In the genomic region with DNA sequence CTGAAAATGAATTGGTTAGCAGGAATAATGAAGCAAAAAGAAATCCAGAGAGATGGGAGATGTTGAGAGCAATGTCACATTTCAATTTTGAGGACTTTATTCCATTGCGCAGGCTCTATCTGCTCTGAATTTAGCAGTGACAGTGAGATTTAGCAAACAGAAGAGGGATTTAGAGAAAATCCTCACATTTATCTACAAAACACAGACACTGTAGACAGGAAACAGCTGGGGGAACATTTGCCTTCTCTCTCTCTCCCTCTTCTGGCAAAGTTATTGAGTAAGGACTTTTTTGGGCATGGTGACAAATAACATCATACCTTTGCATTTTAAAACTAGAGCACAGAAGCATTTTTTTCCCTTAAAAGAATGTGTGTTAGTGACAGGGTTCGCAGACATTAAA, we compare ENCODE assay signal across 11 cellular contexts. TPM values are rescaled to one million over a fixed set of nuclear protein-coding genes. Genes with fewer than 3 reads are reported as not detected.
DNase-seq lines count a peak whose midpoint lies in the region; ATAC-seq and TF ChIP-seq lines count a peak whose summit lies in the region.
"Had no signal": no experiment of that assay in that cellular context is flagged by ENCODE, and none has a peak within 500 bp of the region (broad histone marks: within the 10 kb centered on the region; RNA-seq: fewer than 3 reads in every experiment).

Gene IGF1, minus strand, starts transcription at position 163 of the 400 bp plus-strand sequence. CDS start 182 bp downstream, outside the sequence.

- H3K36me3 Mint-ChIP-seq in activated naive CD4-positive, alpha-beta T cell treated with anti-CD3 and anti-CD28 coated beads, Interleukin-2, amount 50 U/mL, for 72 hours, result peaks cover 0 to 17% of the 10 kb centered on the region in 2 donors
- H3K36me3 Mint-ChIP-seq: IgD-negative memory B cell; natural killer cell treated with Interleukin-12 subunit alpha and Interleukin-12 subunit beta and Interleukin-15 and Interleukin-18, amount 100 ng/mL, for 72 hours had no signal

- peak within 1 kb of the TSS; percentile 98; the same call in 1 of the 2 replicates for H2AFZ ChIP-seq in OCI-LY3 (ENCODE audit: low read depth, low read length)

- H3K9me3 ChIP-seq in OCI-LY3 (ENCODE audit: insufficient read depth, low read length) (no peaks in the 10 kb centered on the region), psoas muscle (no peaks in the 10 kb centered on the region)

- no peak within 1 kb of the TSS for H3K27ac Mint-ChIP-seq in activated naive CD4-positive, alpha-beta T cell treated with anti-CD3 and anti-CD28 coated beads, Interleukin-2, amount 50 U/mL, for 72 hours
- H3K27ac Mint-ChIP-seq: activated T-cell treated with anti-CD3 and anti-CD28 coated beads, Interleukin-2, amount 50 U/mL, for 24 hours; IgD-negative memory B cell; natural killer cell treated with Interleukin-12 subunit alpha and Interleukin-12 subunit beta and Interleukin-15 and Interleukin-18, amount 100 ng/mL, for 72 hours had no signal

- no peaks in the 10 kb centered on the region for H4K20me1 ChIP-seq in OCI-LY3 (ENCODE audit: insufficient read depth, low read length)

- H3K4me2 ChIP-seq in OCI-LY3 (ENCODE audit: low read length), result peak within 1 kb of the TSS; percentile 98

- 1 to 34% (median 10%) methylated on average over 2 of the region's 2 CpGs for WGBS in psoas muscle, 3 donors

- intact Hi-C loops in psoas muscle (cut with DNase I), result loop anchor here (5.0 to 10.0 kb wide), 6 partner anchors 113 to 543 kb away; no protein-coding TSS in a partner anchor

- H3K4me3 ChIP-seq in OCI-LY3 (ENCODE audit: low read length) (peak within 1 kb of the TSS; percentile 76), fibroblast of the aortic adventitia (ENCODE audit: low read depth, low read length) (no peak within 1 kb of the TSS), psoas muscle (peak within 1 kb of the TSS; percentile 64)

- H3K27ac ChIP-seq in OCI-LY3 (ENCODE audit: low read length) (no peak within 1 kb of the TSS), psoas muscle (peak within 1 kb of the TSS; percentile 60), RWPE1 (no peak within 1 kb of the TSS)

- TF ChIP-seq CTCF in OCI-LY3 (IDR thresholded peaks at IDR 0.05; ENCODE audit: low read depth, low read length), result 0 out of 2 replicates have a peak, but pooled peaks have one; percentile 14
- peak; percentile 10 for TF ChIP-seq CTCF in fibroblast of the aortic adventitia (IDR thresholded peaks at IDR 0.05; ENCODE audit: insufficient read depth, low read length)
- no peak for TF ChIP-seq CTCF in psoas muscle (IDR thresholded peaks at IDR 0.05)
- no peak for TF ChIP-seq CTCF in RWPE1 (conservative IDR thresholded peaks at IDR 0.05; ENCODE audit: low read depth)

- H3K36me3 ChIP-seq in OCI-LY3 (replicated peaks; ENCODE audit: low read depth, low read length), result no peaks in the 10 kb centered on the region
- no peaks in the 10 kb centered on the region for H3K36me3 ChIP-seq in psoas muscle (ENCODE audit: insufficient read depth in 1 of 2, low read depth in 1 of 2)

- H3K9me3 Mint-ChIP-seq in activated naive CD4-positive, alpha-beta T cell treated with anti-CD3 and anti-CD28 coated beads, Interleukin-2, amount 50 U/mL, for 72 hours, result peaks cover 0 to 4% of the 10 kb centered on the region in 2 donors
- H3K9me3 Mint-ChIP-seq: activated T-cell treated with anti-CD3 and anti-CD28 coated beads, Interleukin-2, amount 50 U/mL, for 24 hours; IgD-negative memory B cell; natural killer cell treated with Interleukin-12 subunit alpha and Interleukin-12 subunit beta and Interleukin-15 and Interleukin-18, amount 100 ng/mL, for 72 hours had no signal

- H3K4me1 ChIP-seq in OCI-LY3 (ENCODE audit: low read length) (peaks cover 34% of the 10 kb centered on the region), psoas muscle (peaks cover 12% of the 10 kb centered on the region)

- peak; percentile 78 for DNase-seq in DMS53 (lab: John Stamatoyannopoulos, UW)
- DNase-seq in fibroblast of the aortic adventitia (ENCODE audit: low read depth), result peak; percentile 70
- DNase-seq in psoas muscle, result no peak
- no peak for DNase-seq in activated naive CD4-positive, alpha-beta T cell treated with anti-CD3 and anti-CD28 coated beads, Interleukin-2, amount 50 U/mL, for 72 hours (ENCODE audit: low spot score in 2 of 2)
- DNase-seq in RWPE1 (ENCODE audit: low spot score), result no peak
- DNase-seq: activated T-cell treated with anti-CD3 and anti-CD28 coated beads, Interleukin-2, amount 50 U/mL, for 24 hours had no signal

- no peaks in the 10 kb centered on the region for H3K79me2 ChIP-seq in OCI-LY3 (ENCODE audit: low read length)

- H3K27me3 ChIP-seq in OCI-LY3 (ENCODE audit: low read depth, low read length) (no peaks in the 10 kb centered on the region), psoas muscle (ENCODE audit: insufficient read depth in 3 of 3, low read length in 2 of 3) (no peaks in the 10 kb centered on the region)

- ATAC-seq in psoas muscle, result peak; percentile 29 to 50 (median 42)
- ATAC-seq in HG02884 (IDR thresholded peaks at IDR 0.05; ENCODE audit: unreplicated experiment), result no peak
- no peak for ATAC-seq in activated naive CD4-positive, alpha-beta T cell treated with anti-CD3 and anti-CD28 coated beads, Interleukin-2, amount 50 U/mL, for 72 hours
- no peak for ATAC-seq in GM21825 (IDR thresholded peaks at IDR 0.05; ENCODE audit: unreplicated experiment)
- ATAC-seq: natural killer cell treated with Interleukin-12 subunit alpha and Interleukin-12 subunit beta and Interleukin-15 and Interleukin-18, amount 100 ng/mL, for 72 hours had no signal

- H3K9ac ChIP-seq in OCI-LY3 (ENCODE audit: low read length), result peak within 1 kb of the TSS; percentile 21; the same call in 1 of the 2 replicates

- CTCF ChIA-PET in RWPE1 (lab: Yijun Ruan, JAX), result interaction anchor here (0.6 to 0.7 kb wide), 3 partner anchors 10 to 253 kb away, joined by 3 to 4 read pairs (median 3); no protein-coding TSS in a partner anchor

- POLR2A ChIA-PET in RWPE1 (lab: Yijun Ruan, JAX; ENCODE audit: low non-redundant PET), result no interaction called here

RNA-seq across cellular contexts. Expression of gene IGF1, which starts in this region (rescaled TPM):
- total RNA-seq in fibroblast of the aortic adventitia (ENCODE audit: low replicate concordance) (0.63 and 6.1 TPM in 2 replicates), psoas muscle (10 to 100 TPM; 15.0 to 30.2 (median 22.3) TPM)
- 10 to 100 TPM in 2 of 3 donors, 1 to 10 TPM in 1; 5.3 to 18.7 (median 10.4) TPM for polyA plus RNA-seq in psoas muscle
- 1 to 10 TPM; 1.1 to 1.4 TPM for total RNA-seq in activated naive CD4-positive, alpha-beta T cell treated with anti-CD3 and anti-CD28 coated beads, Interleukin-2, amount 50 U/mL, for 72 hours

Comparison
In these comparisons a context has a peak if more than half of its experiments do, and no peak if none do; other contexts are left out.
1. DNase-seq: peak in DMS53 (single experiment) and fibroblast of the aortic adventitia (single experiment); none in psoas muscle (0 of 2), activated naive CD4-positive, alpha-beta T cell treated with anti-CD3 and anti-CD28 coated beads, Interleukin-2, amount 50 U/mL, for 72 hours (0 of 2) and RWPE1 (single experiment).
2. CTCF ChIP-seq: peak in OCI-LY3 (single experiment) and fibroblast of the aortic adventitia (single experiment); none in psoas muscle (single experiment) and RWPE1 (single experiment).
3. ATAC-seq: peak in psoas muscle (4 of 4); none in HG02884 (single experiment), activated naive CD4-positive, alpha-beta T cell treated with anti-CD3 and anti-CD28 coated beads, Interleukin-2, amount 50 U/mL, for 72 hours (0 of 2) and GM21825 (single experiment).